ENCODE assay signal across 8 cellular contexts in the genomic region with DNA sequence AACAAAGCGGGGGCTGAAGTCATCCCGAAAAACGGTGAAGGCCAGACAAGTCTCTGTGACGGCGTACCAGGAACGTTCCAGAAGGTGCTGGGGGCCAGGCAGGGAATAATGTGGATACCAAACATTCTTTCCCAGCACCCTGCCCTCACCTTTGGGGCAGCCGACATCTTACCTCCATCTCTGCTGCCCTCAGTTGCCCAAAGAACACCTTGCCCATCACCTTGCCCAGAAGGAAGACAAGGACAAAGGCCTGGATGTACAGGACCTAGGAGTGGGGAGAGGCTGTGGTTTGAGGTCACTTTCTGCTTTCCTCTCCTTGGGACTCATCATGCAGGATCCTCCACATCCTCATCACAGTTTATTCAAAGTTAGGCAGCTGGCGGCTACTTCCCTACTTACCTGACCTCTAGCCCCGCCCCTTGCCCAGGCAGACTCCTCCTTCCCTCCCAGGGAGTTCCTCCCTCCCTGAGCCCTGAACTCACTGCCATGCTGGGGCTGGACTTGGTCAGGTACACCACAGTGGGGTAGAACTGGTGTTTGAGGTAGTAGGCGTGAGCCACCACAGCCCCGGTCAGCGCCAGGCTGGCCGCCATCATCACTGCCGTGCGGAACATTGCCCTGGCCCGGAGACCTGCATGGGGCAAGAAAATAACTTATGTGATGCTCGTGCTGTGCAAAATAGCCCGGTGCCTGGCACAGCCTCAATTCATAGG. TPM values are rescaled to one million over a fixed set of nuclear protein-coding genes. Genes with fewer than 3 reads are reported as not detected.
DNase-seq lines count a peak whose midpoint lies in the region; ATAC-seq and TF ChIP-seq lines count a peak whose summit lies in the region.

No MANE protein-coding gene starts in this region.

- CTCF ChIA-PET in Panc1 (lab: Charles Lee): no interaction called here

- no peaks in the 10 kb centered on the region for H3K9me3 ChIP-seq in cardiac muscle cell (ENCODE audit: low read depth)
- H3K9me3 ChIP-seq in Panc1 (ENCODE audit: control insufficient read depth, insufficient read depth, low read depth, low read length): no peaks in the 10 kb centered on the region
- H3K9me3 ChIP-seq in breast epithelium: no peaks in the 10 kb centered on the region
- H3K9me3 ChIP-seq in liver (ENCODE audit: control insufficient read depth in 4 of 4, low read length in 3 of 4): no peaks in the 10 kb centered on the region
- no peaks in the 10 kb centered on the region for H3K9me3 ChIP-seq in stomach

- H3K4me3 ChIP-seq in cardiac muscle cell (peak overlapping the region; percentile 82), Panc1 (ENCODE audit: low read depth in 2 of 2, low read length in 2 of 2) (peak overlapping the region; percentile 91 to 96), breast epithelium (peak overlapping the region; percentile 88 to 93 (median 92)), liver (ENCODE audit: low read depth in 1 of 3, low read length in 3 of 3) (peak overlapping the region; percentile 80 to 95 (median 90)), stomach (peak overlapping the region; percentile 80 to 99 (median 92))

- no peak for TF ChIP-seq EP300 in stomach (IDR thresholded peaks at IDR 0.05)

- BruUV-seq in Panc1 (replicated peaks; lab: Mats Ljungman, UMichigan): TSS peak; percentile 71

- WGBS in liver: 36% methylated on average over 18 of the region's 18 CpGs
- 31 to 46% (median 35%) methylated on average over 15 to 18 of the region's 18 CpGs for WGBS in stomach, 5 donors

- H3K4me1 ChIP-seq in cardiac muscle cell (ENCODE audit: low read depth) (peaks cover 12% of the 10 kb centered on the region), Panc1 (ENCODE audit: control insufficient read depth, insufficient read depth, low read length) (peaks cover 16% of the 10 kb centered on the region), breast epithelium (peaks cover 6 to 26% of the 10 kb centered on the region in 2 donors), liver (ENCODE audit: control insufficient read depth in 4 of 4, insufficient read depth in 4 of 4, low read length in 3 of 4) (peaks cover 0 to 46% (median 30%) of the 10 kb centered on the region in 4 donors), stomach (peaks cover 25 to 50% (median 44%) of the 10 kb centered on the region in 4 donors)

- in situ Hi-C loops in Panc1 (cut with HindIII; ENCODE audit: low pct_unique_long_range_greater_than_20kb, low sequenced_read_pairs): no loop called here

- POLR2A ChIA-PET in Panc1 (lab: Charles Lee): no interaction called here

- intact Hi-C loops in Right ventricle myocardium superior (cut with DNase I) (no loop called here), Panc1 (cut with micrococcal nuclease; ENCODE audit: unreplicated experiment) (loop anchor here (10.0 kb wide), 1 partner anchor 52 kb away; a partner anchor contains a TSS), breast epithelium (cut with DNase I; ENCODE audit: low total_unique reads) (no loop called here), stomach (cut with DNase I; ENCODE audit: low total_unique reads) (no loop called here)

- H3K27ac ChIP-seq in cardiac muscle cell (no peak overlapping the region), Panc1 (ENCODE audit: low read length) (peak overlapping the region; percentile 99), breast epithelium (peak overlapping the region; percentile 96 to 99), liver (ENCODE audit: low read depth in 1 of 2, low read length in 2 of 2) (peak overlapping the region; percentile 99 to 100), stomach (peak overlapping the region; percentile 94 to 99 (median 98))

- ATAC-seq in Right ventricle myocardium superior (ENCODE audit: poor library complexity) (no peak), Panc1 (no peak), GM18517 (IDR thresholded peaks at IDR 0.05; ENCODE audit: unreplicated experiment) (no peak)

- TF ChIP-seq RAD21 in liver (IDR thresholded peaks at IDR 0.05): peak in 1 of 2 donors; percentile 45

- TF ChIP-seq POLR2A in breast epithelium (IDR thresholded peaks at IDR 0.05) (no peak), stomach (IDR thresholded peaks at IDR 0.05) (no peak)

- no peak for TF ChIP-seq CTCF in cardiac muscle cell (IDR thresholded peaks at IDR 0.05; ENCODE audit: low read depth, low read length)
- TF ChIP-seq CTCF in Panc1 (IDR thresholded peaks at IDR 0.05): no peak
- no peak for TF ChIP-seq CTCF in breast epithelium (IDR thresholded peaks at IDR 0.05)
- no peak for TF ChIP-seq CTCF in liver (IDR thresholded peaks at IDR 0.05; ENCODE audit: low read depth, low read length, missing input control)
- no peak for TF ChIP-seq CTCF in stomach (IDR thresholded peaks at IDR 0.05)

- H3K36me3 ChIP-seq in cardiac muscle cell (peaks cover 29% of the 10 kb centered on the region), Panc1 (ENCODE audit: control insufficient read depth, insufficient read depth, low read length) (peaks cover 9% of the 10 kb centered on the region; the same call in 1 of the 2 replicates), breast epithelium (peaks cover 29% of the 10 kb centered on the region), liver (ENCODE audit: control insufficient read depth in 4 of 4, insufficient read depth in 3 of 4, low read depth in 1 of 4, low read length in 3 of 4) (peaks cover 34 to 48% (median 39%) of the 10 kb centered on the region in 4 donors), stomach (peaks cover 49 to 50% (median 49%) of the 10 kb centered on the region in 4 donors)

- H3K27me3 ChIP-seq in cardiac muscle cell (no peaks in the 10 kb centered on the region), Panc1 (ENCODE audit: control insufficient read depth, insufficient read depth, low read length) (no peaks in the 10 kb centered on the region), breast epithelium (no peaks in the 10 kb centered on the region), liver (ENCODE audit: control insufficient read depth in 4 of 4, insufficient read depth in 4 of 4, low read length in 3 of 4) (no peaks in the 10 kb centered on the region), stomach (no peaks in the 10 kb centered on the region)

- H3K9ac ChIP-seq in liver (ENCODE audit: low read depth in 1 of 2, low read length in 2 of 2): peak overlapping the region; percentile 96 to 100

- DNase-seq in cardiac muscle cell (ENCODE audit: low read depth in 1 of 2, low spot score in 1 of 2): peak in 1 of 2 donors; percentile 17
- DNase-seq in Right ventricle myocardium superior: no peak
- no peak for DNase-seq in Panc1 (ENCODE audit: low read depth, low spot score)
- peak; percentile 63 to 67 for DNase-seq in breast epithelium (ENCODE audit: low spot score in 2 of 2)
- DNase-seq in stomach: peak; percentile 89
- DNase-seq in NK-92 treated with Interleukin-12 subunit alpha and Interleukin-12 subunit beta, amount 100 ng/mL, for 24 hours (lab: John Stamatoyannopoulos, UW): no peak

TF ChIP-seq in liver, 16 proteins besides CTCF, POLR2A, EP300 and RAD21 (continues in another document):
- TF ChIP-seq HNF4G (IDR thresholded peaks at IDR 0.05) (no peak), YY1 (IDR thresholded peaks at IDR 0.05) (peak; percentile 65), GABPA (IDR thresholded peaks at IDR 0.05 in 1 of 2, conservative IDR thresholded peaks at IDR 0.05 in 1 of 2) (no peak), RXRA (IDR thresholded peaks at IDR 0.05) (peak in 1 of 2 donors; percentile 19), TAF1 (conservative IDR thresholded peaks at IDR 0.05) (no peak), SP1 (IDR thresholded peaks at IDR 0.05) (no peak)

RNA-seq across cellular contexts. Expression of a gene that starts 1.2 kb away (rescaled TPM):
- total RNA-seq in cardiac muscle cell (15.9 and 16.8 TPM in 2 replicates), Right ventricle myocardium superior (29.9 TPM), Panc1 (2021; ENCODE audit: unreplicated experiment) (64.3 TPM), breast epithelium (10 to 100 TPM; 25.8 to 31.7 (median 27.2) TPM), liver (100 to 1,000 TPM in 1 of 2 donors, 10 to 100 TPM in 1; 19.9 to 210 TPM), stomach (10 to 100 TPM; 20.0 to 75.3 (median 64.9) TPM)
- polyA plus RNA-seq in cardiac muscle cell (13.9 and 16.2 TPM in 2 replicates), liver (10 to 100 TPM; 41.1 to 72.1 TPM), stomach (10 to 100 TPM in 2 of 3 donors, 1 to 10 TPM in 1; 7.2 to 18.5 (median 13.4) TPM)
- polyA plus RNA-seq in Panc1 (2012; ENCODE audit: insufficient read length): 85.6 TPM

RNA-seq across cellular contexts. Expression of a gene that starts 11.0 kb away (rescaled TPM):
- total RNA-seq in cardiac muscle cell (99.3 and 122 TPM in 2 replicates), Right ventricle myocardium superior (33.5 TPM), Panc1 (2021; ENCODE audit: unreplicated experiment) (111 TPM), breast epithelium (10 to 100 TPM; 66.2 to 92.6 (median 72.8) TPM), liver (10 to 100 TPM; 31.7 to 39.2 TPM), stomach (10 to 100 TPM; 22.8 to 75.9 (median 33.0) TPM)
- polyA plus RNA-seq in cardiac muscle cell (78.2 and 90.4 TPM in 2 replicates), liver (10 to 100 TPM; 31.1 to 47.2 TPM), stomach (10 to 100 TPM; 36.0 to 69.8 (median 39.9) TPM)
- polyA plus RNA-seq in Panc1 (2012; ENCODE audit: insufficient read length): 84.1 TPM

RNA-seq across cellular contexts. Expression of a gene that starts 11.2 kb away (rescaled TPM):
- 882 and 1,183 TPM in 2 replicates for total RNA-seq in cardiac muscle cell
- 398 and 546 TPM in 2 replicates for polyA plus RNA-seq in cardiac muscle cell
- 666 TPM for total RNA-seq in Right ventricle myocardium superior
- 1,001 TPM for total RNA-seq in Panc1 (2021; ENCODE audit: unreplicated experiment)
- 1,612 TPM for polyA plus RNA-seq in Panc1 (2012; ENCODE audit: insufficient read length)
- total RNA-seq in breast epithelium: 1,000 to 10,000 TPM in 1 of 3 donors, 100 to 1,000 TPM in 2; 786 to 1,230 (median 855) TPM
- 100 to 1,000 TPM; 199 to 332 TPM for total RNA-seq in liver
- 100 to 1,000 TPM; 393 to 535 TPM for polyA plus RNA-seq in liver
- 1,000 to 10,000 TPM in 1 of 5 donors, 100 to 1,000 TPM in 4; 456 to 1,872 (median 566) TPM for total RNA-seq in stomach
- polyA plus RNA-seq in stomach: 1,000 to 10,000 TPM; 1,111 to 1,352 (median 1,208) TPM

RNA-seq across cellular contexts. Expression of a gene that starts 15.6 kb away (rescaled TPM):
- total RNA-seq in cardiac muscle cell (22.6 and 31.8 TPM in 2 replicates), Right ventricle myocardium superior (5.7 TPM), Panc1 (2021; ENCODE audit: unreplicated experiment) (27.1 TPM), breast epithelium (10 to 100 TPM; 14.6 to 23.3 (median 20.3) TPM), liver (1 to 10 TPM; 2.2 to 4.9 TPM), stomach (100 to 1,000 TPM in 1 of 5 donors, 10 to 100 TPM in 1, 1 to 10 TPM in 2, not detected in 1; 2.4 to 130 (median 39.9) TPM)
- polyA plus RNA-seq in cardiac muscle cell (19.5 and 32.8 TPM in 2 replicates), liver (10 to 100 TPM in 1 of 2 donors, 1 to 10 TPM in 1; 7.4 to 13.9 TPM), stomach (10 to 100 TPM; 18.0 to 20.0 (median 18.9) TPM)
- 49.9 TPM for polyA plus RNA-seq in Panc1 (2012; ENCODE audit: insufficient read length)

RNA-seq across cellular contexts. Expression of a gene that starts 21.5 kb away (rescaled TPM):
- 186 and 295 TPM in 2 replicates for total RNA-seq in cardiac muscle cell
- polyA plus RNA-seq in cardiac muscle cell: 197 and 277 TPM in 2 replicates
- 72.4 TPM for total RNA-seq in Right ventricle myocardium superior
- total RNA-seq in Panc1 (2021; ENCODE audit: unreplicated experiment): 85.4 TPM
- polyA plus RNA-seq in Panc1 (2012; ENCODE audit: insufficient read length): 140 TPM
- total RNA-seq in breast epithelium: 100 to 1,000 TPM in 1 of 3 donors, 10 to 100 TPM in 2; 38.8 to 189 (median 44.2) TPM
- total RNA-seq in liver: 100 to 1,000 TPM in 1 of 2 donors, 10 to 100 TPM in 1; 69.4 to 337 TPM
- 100 to 1,000 TPM in 1 of 2 donors, 10 to 100 TPM in 1; 39.0 to 109 TPM for polyA plus RNA-seq in liver
- 100 to 1,000 TPM in 1 of 5 donors, 10 to 100 TPM in 3, 1 to 10 TPM in 1; 7.6 to 118 (median 19.6) TPM for total RNA-seq in stomach
- 10 to 100 TPM; 38.6 to 65.2 (median 51.9) TPM for polyA plus RNA-seq in stomach

Comparison
In these comparisons a context has a peak if more than half of its experiments do, and no peak if none do; other contexts are left out.
1. DNase-seq: peak in breast epithelium (2 of 2) and stomach (single experiment); none in Right ventricle myocardium superior (single experiment), Panc1 (single experiment) and NK-92 treated with Interleukin-12 subunit alpha and Interleukin-12 subunit beta, amount 100 ng/mL, for 24 hours (single experiment).
2. Peak in every context shown above with its lines, with median percentiles within 50 percentile points of each other: H3K4me3 ChIP-seq.